Comparison of ENCODE assay signal across 9 cellular contexts in genomic region chr6:37705239-37706051, GRCh38. TPM values are rescaled to one million over a fixed set of nuclear protein-coding genes. Genes with fewer than 3 reads are reported as not detected.
DNase-seq lines count a peak whose midpoint lies in the region; ATAC-seq, FAIRE-seq and TF ChIP-seq lines count a peak whose summit lies in the region.
"Had no signal": no experiment of that assay in that cellular context is flagged by ENCODE, and none has a peak within 500 bp of the region (broad histone marks: within the 10 kb centered on the region; RNA-seq: fewer than 3 reads in every experiment).

No MANE protein-coding gene starts in this region.

- H3K4me1 Mint-ChIP-seq in T-cell = peaks cover 11 to 16% (median 13%) of the 10 kb centered on the region in 3 donors

- H3K27ac Mint-ChIP-seq in T-cell = peak overlapping the region; percentile 47 to 89

- intact Hi-C loops in psoas muscle (cut with DNase I) = loop anchor here in 1 of 2 donors (10.0 kb wide), 2 partner anchors 309 to 789 kb away; no protein-coding TSS in a partner anchor

- H3K36me3 Mint-ChIP-seq in T-cell = no peaks in the 10 kb centered on the region

- no peaks in the 10 kb centered on the region for H3K27me3 Mint-ChIP-seq in T-cell

- H3K4me3 Mint-ChIP-seq in T-cell = peak overlapping the region; percentile 71 to 82 (median 79)

- H3K27ac ChIP-seq in right atrium auricular region (peak overlapping the region; percentile 67 to 82), psoas muscle (peak overlapping the region; percentile 41), upper lobe of left lung (peak overlapping the region; percentile 2 to 67 (median 54))

- H3K4me1 ChIP-seq in right atrium auricular region (peaks cover 0 to 14% of the 10 kb centered on the region in 2 donors), psoas muscle (peaks cover 5% of the 10 kb centered on the region), upper lobe of left lung (peaks cover 8 to 14% (median 10%) of the 10 kb centered on the region in 4 donors)

- no peaks in the 10 kb centered on the region for H3K36me3 ChIP-seq in GM06990 (ENCODE audit: control insufficient read depth, insufficient read depth, low read length)
- H3K36me3 ChIP-seq in right atrium auricular region = no peaks in the 10 kb centered on the region
- H3K36me3 ChIP-seq in psoas muscle (ENCODE audit: insufficient read depth in 1 of 2, low read depth in 1 of 2) = no peaks in the 10 kb centered on the region
- H3K36me3 ChIP-seq in upper lobe of left lung = no peaks in the 10 kb centered on the region

- TF ChIP-seq CTCF in GM06990 (IDR thresholded peaks at IDR 0.05; ENCODE audit: insufficient read depth, low read length, poor library complexity, severe bottlenecking) = peak; percentile 77
- peak; percentile 83 to 84 for TF ChIP-seq CTCF in right atrium auricular region (IDR thresholded peaks at IDR 0.05)
- TF ChIP-seq CTCF in psoas muscle (IDR thresholded peaks at IDR 0.05) = peak; percentile 55
- peak; percentile 22 to 75 (median 56) for TF ChIP-seq CTCF in upper lobe of left lung (IDR thresholded peaks at IDR 0.05)

- TF ChIP-seq POLR2A in upper lobe of left lung (IDR thresholded peaks at IDR 0.05) = no peak

- H3K9me3 Mint-ChIP-seq in T-cell = no peaks in the 10 kb centered on the region

- peak; percentile 80 for DNase-seq in GM06990 (ENCODE audit: extremely low read depth, insufficient read length)
- peak; percentile 54 to 83 (median 74) for DNase-seq in T-cell
- peak; percentile 76 for DNase-seq in amniotic epithelial cell (ENCODE audit: low read depth)
- DNase-seq in right atrium auricular region (ENCODE audit: low spot score) = peak; percentile 79
- peak; percentile 83 to 88 for DNase-seq in psoas muscle
- peak; percentile 60 to 90 for DNase-seq in upper lobe of left lung
- no peak for DNase-seq in HTR-8/SVneo (ENCODE audit: insufficient read length, low spot score)

- CTCF ChIA-PET in T-cell (lab: Charles Lee) = interaction anchor here (0.6 to 1.4 kb wide), 13 partner anchors 13 to 789 kb away, joined by 3 to 15 read pairs (median 4); no protein-coding TSS in a partner anchor

- TF ChIP-seq EP300 in upper lobe of left lung (IDR thresholded peaks at IDR 0.05) = no peak

- H3K4me3 ChIP-seq in GM06990 (replicated peaks; ENCODE audit: low read depth, low read length) (peak overlapping the region; percentile 56), right atrium auricular region (peak overlapping the region; percentile 40 to 57), psoas muscle (peak overlapping the region; percentile 59), upper lobe of left lung (peak overlapping the region; percentile 10 to 56 (median 46))

- H3K27me3 ChIP-seq in GM06990 (replicated peaks; ENCODE audit: control insufficient read depth, insufficient read depth, low read length) = no peaks in the 10 kb centered on the region
- no peaks in the 10 kb centered on the region for H3K27me3 ChIP-seq in right atrium auricular region
- no peaks in the 10 kb centered on the region for H3K27me3 ChIP-seq in psoas muscle (ENCODE audit: insufficient read depth in 3 of 3, low read length in 2 of 3)
- no peaks in the 10 kb centered on the region for H3K27me3 ChIP-seq in upper lobe of left lung

- 2 to 4% (median 3%) methylated on average over 42 to 45 of the region's 45 CpGs for WGBS in psoas muscle, 3 donors
- 2 to 4% methylated on average over 38 to 44 of the region's 45 CpGs for WGBS in upper lobe of left lung, 2 donors

- FAIRE-seq in HTR-8/SVneo (lab: Jason Lieb, UNC) = no peak
- FAIRE-seq: islet of Langerhans had no signal

- ATAC-seq in HG03175 (IDR thresholded peaks at IDR 0.05; ENCODE audit: unreplicated experiment) (peak; percentile 78), T-cell (replicated peaks in 1 of 4) (peak; percentile 82 to 91 (median 86)), psoas muscle (peak; percentile 80 to 93 (median 83)), upper lobe of left lung (ENCODE audit: low FRiP score in 2 of 2) (peak; percentile 65 to 92)

- no peaks in the 10 kb centered on the region for H3K9me3 ChIP-seq in right atrium auricular region
- no peaks in the 10 kb centered on the region for H3K9me3 ChIP-seq in psoas muscle
- H3K9me3 ChIP-seq in upper lobe of left lung = no peaks in the 10 kb centered on the region

- POLR2A ChIA-PET in T-cell (lab: Charles Lee) = interaction anchor here (0.6 to 0.7 kb wide), 4 partner anchors 74 to 431 kb away, joined by 4 to 6 read pairs (median 6); no protein-coding TSS in a partner anchor

RNA-seq across cellular contexts. Expression of gene MDGA1, which starts 7.8 kb away (rescaled TPM):
- total RNA-seq in T-cell = 10 to 100 TPM in 3 of 5 donors, 1 to 10 TPM in 1, under 1 TPM in 1; 0.37 to 35.3 (median 13.0) TPM
- 1 to 10 TPM; 5.5 to 6.1 TPM for total RNA-seq in right atrium auricular region
- 1 to 10 TPM in 1 of 4 donors, under 1 TPM in 3; 0.08 to 1.4 (median 0.53) TPM for total RNA-seq in psoas muscle
- under 1 TPM; 0.17 to 0.22 (median 0.22) TPM for polyA plus RNA-seq in psoas muscle
- total RNA-seq in upper lobe of left lung = 10 to 100 TPM in 2 of 6 donors, 1 to 10 TPM in 4; 3.1 to 19.6 (median 5.8) TPM
